Comparison of ENCODE assay signal across 25 cellular contexts in the genomic region with DNA sequence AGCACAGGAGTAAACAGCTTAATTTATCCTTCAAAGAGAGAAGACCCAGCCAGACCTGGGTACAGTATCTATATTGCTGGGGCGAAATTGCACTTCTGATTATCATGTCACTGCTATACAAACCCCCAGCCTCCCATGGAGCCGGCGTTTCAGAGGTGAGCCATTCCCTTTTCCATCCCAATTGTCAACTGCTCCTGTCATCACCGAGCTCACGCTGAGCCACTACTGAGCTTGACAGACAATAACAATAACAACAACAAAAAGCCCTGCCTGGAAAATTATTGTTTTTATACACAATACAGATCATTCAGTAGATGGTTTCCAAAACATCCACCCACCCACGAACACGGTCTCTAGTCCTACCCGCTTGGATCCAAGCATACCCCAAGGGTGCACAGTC.
"Had no signal": no experiment of that assay in that cellular context is flagged by ENCODE, and none has a peak within 500 bp of the region (broad histone marks: within the 10 kb centered on the region; RNA-seq: fewer than 3 reads in every experiment).

No MANE protein-coding gene starts in this region.

- H3K27ac ChIP-seq: hepatocyte, left ventricle myocardium inferior, pancreas, prostate gland, sigmoid colon, spleen, suprapubic skin, thoracic aorta, tibial artery, upper lobe of right lung had no signal

- H3K4me2 ChIP-seq: hepatocyte had no signal

- ATAC-seq: natural killer cell; pancreas; right cardiac atrium; stimulated activated effector memory CD8-positive, alpha-beta T cell treated with anti-CD3 and anti-CD28 coated beads, Interleukin-12 subunit alpha, Interleukin-12 subunit beta, amount 100 ng/mL, for 72 hours; upper lobe of right lung had no signal

- H3K4me1 Mint-ChIP-seq: mesothelial cell of epicardium, nephron progenitor cell had no signal

- H3K4me3 ChIP-seq: hepatocyte, left ventricle myocardium inferior, lung, pancreas, prostate gland, sigmoid colon, spleen, suprapubic skin, thoracic aorta, tibial artery, upper lobe of right lung had no signal

- H3K9me3 Mint-ChIP-seq: mesothelial cell of epicardium; naive B cell; natural killer cell; nephron progenitor cell; stimulated activated effector memory CD8-positive, alpha-beta T cell treated with anti-CD3 and anti-CD28 coated beads, Interleukin-12 subunit alpha, Interleukin-12 subunit beta, amount 100 ng/mL, for 72 hours; stimulated activated naive CD8-positive, alpha-beta T cell treated with anti-CD3 and anti-CD28 coated beads, Interleukin-15, Interleukin-2, amounts not matched to agents 100 ng/mL and 50 ng/mL, for 24 hours had no signal

- H3K4me1 ChIP-seq: left ventricle myocardium inferior, pancreas, prostate gland, sigmoid colon, spleen, suprapubic skin, tibial artery, upper lobe of right lung had no signal

- H3K9me3 ChIP-seq: left ventricle myocardium inferior, pancreas, prostate gland, sigmoid colon, spleen, suprapubic skin, thoracic aorta, tibial artery, upper lobe of right lung had no signal

- DNase-seq: islet precursor cell; left ventricle myocardium inferior; mesendoderm; naive B cell; natural killer cell; nephron progenitor cell; pancreas; retina; right cardiac atrium; sigmoid colon; small intestine; spleen; stimulated activated CD4-positive, alpha-beta T cell treated with anti-CD3 and anti-CD28 coated beads, Interleukin-4, amount 100 ng/mL, for 24 hours; stimulated activated naive CD4-positive, alpha-beta T cell; tibial artery; trophoblast cell; upper lobe of right lung had no signal

- H2AFZ ChIP-seq: hepatocyte had no signal

- H3K27me3 Mint-ChIP-seq: naive B cell; stimulated activated naive CD8-positive, alpha-beta T cell treated with anti-CD3 and anti-CD28 coated beads, Interleukin-15, Interleukin-2, amounts not matched to agents 100 ng/mL and 50 ng/mL, for 24 hours had no signal

- H3K4me3 Mint-ChIP-seq: mesothelial cell of epicardium; naive B cell; natural killer cell; nephron progenitor cell; stimulated activated effector memory CD8-positive, alpha-beta T cell treated with anti-CD3 and anti-CD28 coated beads, Interleukin-12 subunit alpha, Interleukin-12 subunit beta, amount 100 ng/mL, for 72 hours; stimulated activated naive CD8-positive, alpha-beta T cell treated with anti-CD3 and anti-CD28 coated beads, Interleukin-15, Interleukin-2, amounts not matched to agents 100 ng/mL and 50 ng/mL, for 24 hours had no signal

- H3K27me3 ChIP-seq: hepatocyte, pancreas, sigmoid colon, spleen, suprapubic skin, tibial artery, upper lobe of right lung had no signal

- H3K79me2 ChIP-seq: hepatocyte had no signal

- H3K36me3 ChIP-seq: left ventricle myocardium inferior, pancreas, prostate gland, sigmoid colon, spleen, suprapubic skin, thoracic aorta, tibial artery, upper lobe of right lung had no signal

- H3K27ac Mint-ChIP-seq: mesothelial cell of epicardium; natural killer cell; nephron progenitor cell; stimulated activated effector memory CD8-positive, alpha-beta T cell treated with anti-CD3 and anti-CD28 coated beads, Interleukin-12 subunit alpha, Interleukin-12 subunit beta, amount 100 ng/mL, for 72 hours; stimulated activated naive CD8-positive, alpha-beta T cell treated with anti-CD3 and anti-CD28 coated beads, Interleukin-15, Interleukin-2, amounts not matched to agents 100 ng/mL and 50 ng/mL, for 24 hours had no signal

- H3K36me3 Mint-ChIP-seq: mesothelial cell of epicardium; naive B cell; natural killer cell; stimulated activated effector memory CD8-positive, alpha-beta T cell treated with anti-CD3 and anti-CD28 coated beads, Interleukin-12 subunit alpha, Interleukin-12 subunit beta, amount 100 ng/mL, for 72 hours had no signal
